ENCODE assay signal across 15 cellular contexts in genomic region chr17:16251043-16251442, GRCh38.
"Had no signal": no experiment of that assay in that cellular context is flagged by ENCODE, and none has a peak within 500 bp of the region (broad histone marks: within the 10 kb centered on the region; RNA-seq: fewer than 3 reads in every experiment).

No MANE protein-coding gene starts in this region.

- H3K27me3 ChIP-seq: right atrium auricular region, testis had no signal

- H3K9me3 Mint-ChIP-seq: activated B cell treated with CpG ODN at 0.5 μM for 24 hours; central memory CD8-positive, alpha-beta T cell; dendritic cell treated with granulocyte-macrophage colony-stimulating factor and Interleukin-4, amounts not matched to agents 40 ng/mL and 50 ng/mL, for 4 days; effector memory CD8-positive, alpha-beta T cell; naive thymus-derived CD4-positive, alpha-beta T cell; stimulated activated memory B cell treated with anti-CD40 and anti-IgM and Interleukin-4, amounts not matched to agents 10 μg/mL and 1 μg/mL and 100 μg/mL, for 72 hours; T-helper 1 cell treated with Interleukin-12 subunit alpha and Interleukin-12 subunit beta and Interleukin-4 antibody, amounts not matched to agents 30 μg/mL and 1 μg/mL, for 36 hours had no signal

- H3K4me3 Mint-ChIP-seq: activated B cell treated with CpG ODN at 0.5 μM for 24 hours; central memory CD8-positive, alpha-beta T cell; dendritic cell treated with granulocyte-macrophage colony-stimulating factor and Interleukin-4, amounts not matched to agents 40 ng/mL and 50 ng/mL, for 4 days; effector memory CD8-positive, alpha-beta T cell; naive thymus-derived CD4-positive, alpha-beta T cell; stimulated activated memory B cell treated with anti-CD40 and anti-IgM and Interleukin-4, amounts not matched to agents 10 μg/mL and 1 μg/mL and 100 μg/mL, for 72 hours; T-helper 1 cell treated with Interleukin-12 subunit alpha and Interleukin-12 subunit beta and Interleukin-4 antibody, amounts not matched to agents 30 μg/mL and 1 μg/mL, for 36 hours had no signal

- DNase-seq: activated B cell treated with CpG ODN at 0.5 μM for 24 hours; activated CD8-positive, alpha-beta memory T cell treated with anti-CD3 and anti-CD28 coated beads, Interleukin-2, amount 50 U/mL, for 4 hours; activated effector memory CD4-positive, alpha-beta T cell treated with Interleukin-2 at 50 U/mL for 16 hours; effector memory CD8-positive, alpha-beta T cell; left colon; midbrain; naive thymus-derived CD4-positive, alpha-beta T cell; SHP77; testis had no signal

- H3K27me3 Mint-ChIP-seq: activated B cell treated with CpG ODN at 0.5 μM for 24 hours; central memory CD8-positive, alpha-beta T cell; dendritic cell treated with granulocyte-macrophage colony-stimulating factor and Interleukin-4, amounts not matched to agents 40 ng/mL and 50 ng/mL, for 4 days; effector memory CD8-positive, alpha-beta T cell; naive thymus-derived CD4-positive, alpha-beta T cell; stimulated activated memory B cell treated with anti-CD40 and anti-IgM and Interleukin-4, amounts not matched to agents 10 μg/mL and 1 μg/mL and 100 μg/mL, for 72 hours had no signal

- H3K27ac ChIP-seq: right atrium auricular region, testis had no signal

- H3K4me3 ChIP-seq: lung, right atrium auricular region, testis had no signal

- H3K27ac Mint-ChIP-seq: activated B cell treated with CpG ODN at 0.5 μM for 24 hours; dendritic cell treated with granulocyte-macrophage colony-stimulating factor and Interleukin-4, amounts not matched to agents 40 ng/mL and 50 ng/mL, for 4 days; stimulated activated memory B cell treated with anti-CD40 and anti-IgM and Interleukin-4, amounts not matched to agents 10 μg/mL and 1 μg/mL and 100 μg/mL, for 72 hours; T-helper 1 cell treated with Interleukin-12 subunit alpha and Interleukin-12 subunit beta and Interleukin-4 antibody, amounts not matched to agents 30 μg/mL and 1 μg/mL, for 36 hours had no signal

- H3K4me1 Mint-ChIP-seq: stimulated activated memory B cell treated with anti-CD40 and anti-IgM and Interleukin-4, amounts not matched to agents 10 μg/mL and 1 μg/mL and 100 μg/mL, for 72 hours had no signal

- H3K9me3 ChIP-seq: right atrium auricular region, testis had no signal

- ATAC-seq: effector memory CD8-positive, alpha-beta T cell; left colon; naive thymus-derived CD4-positive, alpha-beta T cell; stimulated activated memory B cell treated with anti-CD40 and anti-IgM and Interleukin-4, amounts not matched to agents 10 μg/mL and 1 μg/mL and 100 μg/mL, for 72 hours had no signal

- H3K36me3 ChIP-seq: right atrium auricular region had no signal
